ENCODE assay signal across 8 cellular contexts in genomic region chr15:70034141-70034540, GRCh38.
"Had no signal": no experiment of that assay in that cellular context is flagged by ENCODE, and none has a peak within 500 bp of the region (broad histone marks: within the 10 kb centered on the region; RNA-seq: fewer than 3 reads in every experiment).

No MANE protein-coding gene starts in this region.

- H3K4me1 Mint-ChIP-seq: stimulated activated naive CD8-positive, alpha-beta T cell treated with anti-CD3 and anti-CD28 coated beads, Interleukin-15, amount 100 ng/mL, for 72 hours had no signal

- H3K27me3 Mint-ChIP-seq: activated naive CD8-positive, alpha-beta T cell; stimulated activated naive CD8-positive, alpha-beta T cell treated with anti-CD3 and anti-CD28 coated beads, Interleukin-15, amount 100 ng/mL, for 72 hours had no signal

- ATAC-seq: activated T-cell treated with anti-CD3 and anti-CD28 coated beads, Interleukin-2, amount 50 U/mL, for 4 hours; left lobe of liver; natural killer cell treated with Interleukin-12 subunit alpha and Interleukin-12 subunit beta and Interleukin-15 and Interleukin-18, amount 100 ng/mL, for 72 hours had no signal

- DNase-seq: activated CD4-positive, alpha-beta T cell treated with anti-CD3 and anti-CD28 coated beads, Interleukin-2, amount 50 U/mL, for 48 hours; activated T-cell treated with anti-CD3 and anti-CD28 coated beads, Interleukin-2, amount 50 U/mL, for 4 hours; occipital lobe; stimulated activated naive CD8-positive, alpha-beta T cell treated with anti-CD3 and anti-CD28 coated beads, Interleukin-15, amount 100 ng/mL, for 72 hours had no signal

- H3K4me3 Mint-ChIP-seq: activated naive CD8-positive, alpha-beta T cell; activated T-cell treated with anti-CD3 and anti-CD28 coated beads, Interleukin-2, amount 50 U/mL, for 4 hours; natural killer cell treated with Interleukin-12 subunit alpha and Interleukin-12 subunit beta and Interleukin-15 and Interleukin-18, amount 100 ng/mL, for 72 hours; stimulated activated naive CD8-positive, alpha-beta T cell treated with anti-CD3 and anti-CD28 coated beads, Interleukin-15, amount 100 ng/mL, for 72 hours had no signal

- H3K9me3 Mint-ChIP-seq: activated T-cell treated with anti-CD3 and anti-CD28 coated beads, Interleukin-2, amount 50 U/mL, for 4 hours; natural killer cell treated with Interleukin-12 subunit alpha and Interleukin-12 subunit beta and Interleukin-15 and Interleukin-18, amount 100 ng/mL, for 72 hours; stimulated activated naive CD8-positive, alpha-beta T cell treated with anti-CD3 and anti-CD28 coated beads, Interleukin-15, amount 100 ng/mL, for 72 hours had no signal

- H3K27ac Mint-ChIP-seq: activated naive CD8-positive, alpha-beta T cell; natural killer cell treated with Interleukin-12 subunit alpha and Interleukin-12 subunit beta and Interleukin-15 and Interleukin-18, amount 100 ng/mL, for 72 hours; progenitor cell of endocrine pancreas had no signal

- H3K36me3 Mint-ChIP-seq: activated naive CD8-positive, alpha-beta T cell; natural killer cell treated with Interleukin-12 subunit alpha and Interleukin-12 subunit beta and Interleukin-15 and Interleukin-18, amount 100 ng/mL, for 72 hours had no signal
